ENCODE assay signal across 24 cellular contexts in the genomic region with DNA sequence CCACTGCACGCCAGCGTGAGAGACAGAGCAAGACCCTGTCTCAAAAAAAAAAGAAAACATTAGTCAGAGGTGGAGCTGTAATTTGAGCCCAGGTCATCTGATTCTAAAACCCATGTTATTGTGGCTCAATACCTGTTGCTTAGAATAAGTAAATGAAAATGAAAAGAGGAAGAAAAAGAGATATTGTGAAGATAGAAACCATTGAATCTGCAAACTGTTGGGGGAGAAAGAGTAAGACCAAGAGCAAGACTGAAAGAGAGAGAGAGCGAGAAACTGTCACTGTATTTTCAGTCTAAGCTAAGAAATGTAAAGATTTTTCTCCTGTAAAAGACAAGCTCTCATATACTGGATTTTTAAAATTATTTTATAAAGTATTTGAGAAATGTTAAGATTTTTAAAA. TPM values are rescaled to one million over a fixed set of nuclear protein-coding genes. Genes with fewer than 3 reads are reported as not detected.
DNase-seq lines count a peak whose midpoint lies in the region; ATAC-seq and TF ChIP-seq lines count a peak whose summit lies in the region.
"Had no signal": no experiment of that assay in that cellular context is flagged by ENCODE, and none has a peak within 500 bp of the region (broad histone marks: within the 10 kb centered on the region; RNA-seq: fewer than 3 reads in every experiment).

No MANE protein-coding gene starts in this region.

- H3K9ac ChIP-seq in neuronal stem cell (ENCODE audit: low read depth, low read length, poor library complexity) = no peak overlapping the region

- no TSS peak for BruUV-seq in A673 (replicated peaks; lab: Mats Ljungman, UMichigan)

- H2BK12ac ChIP-seq in neuronal stem cell (ENCODE audit: low read length) = no peak overlapping the region

- no peaks in the 10 kb centered on the region for H3K4me1 ChIP-seq in neuronal stem cell (ENCODE audit: control insufficient read depth in 2 of 2, insufficient read depth in 1 of 2, low read depth in 1 of 2, low read length in 2 of 2)
- H3K4me1 ChIP-seq in A673 (ENCODE audit: insufficient read depth, low read length, poor library complexity, severe bottlenecking) = no peaks in the 10 kb centered on the region
- H3K4me1 ChIP-seq: BE2C had no signal

- H3K9me3 ChIP-seq in neuronal stem cell (replicated peaks in 1 of 2; ENCODE audit: control insufficient read depth in 2 of 2, insufficient read depth in 1 of 2, low read depth in 1 of 2, low read length in 2 of 2) (no peaks in the 10 kb centered on the region), A673 (ENCODE audit: low read depth, low read length, poor library complexity, severe bottlenecking) (no peaks in the 10 kb centered on the region)
- H3K9me3 ChIP-seq: BE2C had no signal

- H2AK5ac ChIP-seq in neuronal stem cell (ENCODE audit: low read depth, low read length) = no peak overlapping the region

- H3K36me3 ChIP-seq in neuronal stem cell (replicated peaks in 1 of 2; ENCODE audit: control insufficient read depth in 2 of 2, insufficient read depth in 2 of 2, low read length in 2 of 2) (no peaks in the 10 kb centered on the region), A673 (ENCODE audit: insufficient read depth, low read length, poor library complexity, severe bottlenecking) (no peaks in the 10 kb centered on the region)
- H3K36me3 ChIP-seq: BE2C had no signal

- DNase-seq in neuronal stem cell (ENCODE audit: low spot score) = no peak
- DNase-seq in iPS-NIHi7 (ENCODE audit: extremely low spot score) = no peak
- no peak for DNase-seq in A673 (ENCODE audit: low spot score)
- DNase-seq: 8988T; ACHN; BE2C; C1 segment of cervical spinal cord; CD4-positive, CD25-positive, alpha-beta regulatory T cell; CD8-positive, alpha-beta memory T cell; COR-L47; DMS 273 treated with DMSO at 0.1 percent for 48 hours; DMS53; DND-41; EL; Karpas-422; KBM-7 had no signal

- H3K18ac ChIP-seq in neuronal stem cell (ENCODE audit: low read length) = no peak overlapping the region

- H3K4me2 ChIP-seq in neuronal stem cell (ENCODE audit: insufficient read depth, low read length, poor library complexity, severe bottlenecking) = no peak overlapping the region

- no peak overlapping the region for H4K8ac ChIP-seq in neuronal stem cell (ENCODE audit: low read depth, low read length)

- no peak overlapping the region for H2BK120ac ChIP-seq in neuronal stem cell (ENCODE audit: low read depth, low read length)

- no peak overlapping the region for H3K23ac ChIP-seq in neuronal stem cell (ENCODE audit: low read depth, low read length, poor library complexity)

- H3K79me1 ChIP-seq in neuronal stem cell (ENCODE audit: low read depth, low read length) = no peaks in the 10 kb centered on the region

- H3K27ac ChIP-seq in neuronal stem cell (replicated peaks; ENCODE audit: low read length) (no peak overlapping the region), A673 (ENCODE audit: low read depth, low read length, poor library complexity, severe bottlenecking) (no peak overlapping the region)

- peaks cover 0 to 7% (median 0%) of the 10 kb centered on the region in 3 experiments for H3K27me3 ChIP-seq in neuronal stem cell (ENCODE audit: control insufficient read depth in 3 of 3, insufficient read depth in 3 of 3, low read depth in 1 of 3, low read length in 3 of 3)
- H3K27me3 ChIP-seq in A673 (replicated peaks; ENCODE audit: insufficient read depth, low read depth, low read length, poor library complexity) = peaks cover 88% of the 10 kb centered on the region
- H3K27me3 ChIP-seq: BE2C had no signal

- H2AFZ ChIP-seq in neuronal stem cell (ENCODE audit: low read length) = no peak overlapping the region

- no peak overlapping the region for H2BK5ac ChIP-seq in neuronal stem cell (ENCODE audit: low read length)

- no peak overlapping the region for H2BK15ac ChIP-seq in neuronal stem cell (ENCODE audit: low read length)

- CTCF ChIA-PET in A673 (lab: Charles Lee) = no interaction called here

- H3K4ac ChIP-seq in neuronal stem cell (ENCODE audit: low read length) = no peak overlapping the region

- intact Hi-C loops in A673 (cut with micrococcal nuclease; ENCODE audit: unreplicated experiment) = no loop called here

- no peak for TF ChIP-seq CTCF in A673 (conservative IDR thresholded peaks at IDR 0.05; ENCODE audit: low read depth, low read length)

- H3K14ac ChIP-seq in neuronal stem cell (ENCODE audit: low read length) = no peak overlapping the region

- H4K91ac ChIP-seq in neuronal stem cell (ENCODE audit: low read depth, low read length, poor library complexity) = no peak overlapping the region

- peak; percentile 51 for ATAC-seq in GM18502 (IDR thresholded peaks at IDR 0.05; ENCODE audit: poor library complexity, unreplicated experiment)
- ATAC-seq in GM19395 (IDR thresholded peaks at IDR 0.05; ENCODE audit: unreplicated experiment) = peak; percentile 54
- ATAC-seq in HG03520 (IDR thresholded peaks at IDR 0.05; ENCODE audit: unreplicated experiment) = peak; percentile 48
- ATAC-seq in GM19035 (IDR thresholded peaks at IDR 0.05; ENCODE audit: unreplicated experiment) = no peak
- ATAC-seq: GM12878, HCT116, HepG2 had no signal

- POLR2A ChIA-PET in A673 (lab: Charles Lee; ENCODE audit: low non-redundant PET) = no interaction called here

- H3K4me3 ChIP-seq in neuronal stem cell (ENCODE audit: low read length in 2 of 2) (no peak overlapping the region), A673 (ENCODE audit: low read depth, low read length, poor library complexity, severe bottlenecking) (no peak overlapping the region)
- H3K4me3 ChIP-seq: GM12878 had no signal

- WGBS in neuronal stem cell (ENCODE audit: extremely low coverage in 2 of 2, insufficient read length in 2 of 2, insufficient replicate concordance in 1 of 2), 2 donors = no CpG with 5 or more reads among the region's 3 CpGs

RNA-seq across cellular contexts. Expression of a gene that starts 9.7 kb away (rescaled TPM):
- 11.6 TPM for polyA plus RNA-seq in neuronal stem cell (2013, experiment 1 of 2)
- polyA plus RNA-seq in neuronal stem cell (2013, experiment 2 of 2) = 11.9 TPM
- total RNA-seq in A673 (2021) = not detected in 2 replicates
- total RNA-seq: CD4-positive, CD25-positive, alpha-beta regulatory T cell; CD8-positive, alpha-beta memory T cell had no signal
- polyA plus RNA-seq: CD4-positive, CD25-positive, alpha-beta regulatory T cell; CD8-positive, alpha-beta memory T cell; IgD-negative memory B cell had no signal
